ENCODE assay signal across 14 cellular contexts in genomic region chr5:127306647-127307046, GRCh38. TPM values are rescaled to one million over a fixed set of nuclear protein-coding genes. Genes with fewer than 3 reads are reported as not detected.
DNase-seq lines count a peak whose midpoint lies in the region; ATAC-seq lines count a peak whose summit lies in the region.
"Had no signal": no experiment of that assay in that cellular context is flagged by ENCODE, and none has a peak within 500 bp of the region (broad histone marks: within the 10 kb centered on the region; RNA-seq: fewer than 3 reads in every experiment).

No MANE protein-coding gene starts in this region.

- H3K27ac ChIP-seq in caudate nucleus (ENCODE audit: low read depth, low read length) (peak overlapping the region; percentile 90), layer of hippocampus (ENCODE audit: low read depth, low read length) (peak overlapping the region; percentile 83), temporal lobe (ENCODE audit: low read depth, low read length) (peak overlapping the region; percentile 86)
- H3K27ac ChIP-seq: C4-2B had no signal

- ATAC-seq in HG03097 (IDR thresholded peaks at IDR 0.05; ENCODE audit: low FRiP score, unreplicated experiment) (no peak), GM21526 (IDR thresholded peaks at IDR 0.05; ENCODE audit: low FRiP score, unreplicated experiment) (no peak), HG02938 (IDR thresholded peaks at IDR 0.05; ENCODE audit: unreplicated experiment) (no peak)
- ATAC-seq: HepG2 had no signal

- no peaks in the 10 kb centered on the region for H3K4me1 ChIP-seq in adipocyte (ENCODE audit: control insufficient read depth, insufficient read depth, low read length)

- H3K4me3 ChIP-seq in adipocyte (ENCODE audit: low read length): no peak overlapping the region

- no peak overlapping the region for H3K9ac ChIP-seq in adipocyte (ENCODE audit: low read length)

- H3K27me3 ChIP-seq in adipocyte (replicated peaks; ENCODE audit: control insufficient read depth, insufficient read depth, low read length) (peaks cover 3% of the 10 kb centered on the region), layer of hippocampus (ENCODE audit: control insufficient read depth, insufficient read depth, low read length) (no peaks in the 10 kb centered on the region)

- H3K36me3 ChIP-seq in adipocyte (ENCODE audit: control insufficient read depth, insufficient read depth, low read length, severe bottlenecking): no peaks in the 10 kb centered on the region

- no peaks in the 10 kb centered on the region for H3K9me3 ChIP-seq in adipocyte (ENCODE audit: control insufficient read depth, low read length)

- peak; percentile 27 for DNase-seq in adipocyte (ENCODE audit: low read depth)
- DNase-seq in caudate nucleus (lab: John Stamatoyannopoulos, UW): peak in 3 of 61 donors; percentile 12 to 53 (median 39)
- DNase-seq: GF-D8, KG1, NCI-H1436 treated with DMSO at 0.1 percent for 48 hours, NCI-H2081, NCI-H510A had no signal

RNA-seq across cellular contexts. Expression of gene MEGF10, which starts 16.1 kb away (rescaled TPM):
- 19.7 TPM for total RNA-seq in temporal lobe
- total RNA-seq: HepG2 had no signal
